ENCODE assay signal across 11 cellular contexts in genomic region chr3:145869958-145870357, GRCh38.
A peak's percentile ranks its signal among the peaks of the same experiment; 100 is the strongest.
DNase-seq lines count a peak whose midpoint lies in the region; ATAC-seq lines count a peak whose summit lies in the region.
"Had no signal": no experiment of that assay in that cellular context is flagged by ENCODE, and none has a peak within 500 bp of the region (broad histone marks: within the 10 kb centered on the region; RNA-seq: fewer than 3 reads in every experiment).

No MANE protein-coding gene starts in this region.

- DNase-seq in SW 1271 (lab: John Stamatoyannopoulos, UW) (no peak), NCI-H2029 treated with DMSO at 0.1 percent for 48 hours (lab: John Stamatoyannopoulos, UW) (no peak)
- no peak for DNase-seq in NK-92 treated with Interleukin-12 subunit alpha and Interleukin-12 subunit beta, amount 100 ng/mL, for 24 hours (lab: John Stamatoyannopoulos, UW)
- no peak for DNase-seq in activated CD4-positive, alpha-beta T cell treated with anti-CD3 and anti-CD28 coated beads, Interleukin-2, amount 50 U/mL, for 48 hours
- DNase-seq: DND-41, mesenchymal stem cell, NCI-H446 treated with DMSO at 0.1 percent for 48 hours had no signal

- ATAC-seq in GM18508 (IDR thresholded peaks at IDR 0.05; ENCODE audit: insufficient read depth, unreplicated experiment) (peak; percentile 91), GM21381 (IDR thresholded peaks at IDR 0.05; ENCODE audit: unreplicated experiment) (peak; percentile 60), HG02943 (IDR thresholded peaks at IDR 0.05; ENCODE audit: low read depth, unreplicated experiment) (peak; percentile 68), HG03575 (IDR thresholded peaks at IDR 0.05; ENCODE audit: extremely low read depth, insufficient number of reproducible peaks, low FRiP score, unreplicated experiment) (peak; percentile 42)
